In the genomic region with DNA sequence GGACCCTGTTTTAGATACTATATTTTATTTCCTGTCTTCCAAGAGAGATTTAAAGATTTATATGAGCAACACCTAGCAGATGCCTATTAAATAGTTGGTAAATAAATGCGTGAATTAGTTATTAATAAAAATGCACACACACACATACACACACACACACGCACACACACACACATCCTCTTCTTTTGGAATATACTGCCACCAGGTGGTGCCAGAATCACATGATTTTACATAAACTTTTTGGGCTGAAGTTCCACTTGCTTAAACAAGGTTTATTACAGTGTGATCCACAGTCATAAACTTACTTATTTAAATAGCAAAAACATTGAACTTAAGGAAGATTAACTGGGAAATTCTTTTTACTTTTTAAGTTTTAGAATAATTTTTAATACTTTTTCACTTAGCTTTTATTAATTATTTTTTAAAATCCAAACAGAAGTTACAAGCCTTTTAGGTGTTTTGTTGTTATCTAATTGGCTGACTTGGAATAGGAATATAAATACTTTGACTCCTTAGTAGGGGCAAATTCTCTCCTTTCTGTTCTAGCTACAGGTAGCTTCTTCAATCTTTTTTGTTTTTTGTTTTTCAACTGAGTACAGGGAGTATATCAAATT, we compare ENCODE assay signal across 8 cellular contexts. TPM values are rescaled to one million over a fixed set of nuclear protein-coding genes. Genes with fewer than 3 reads are reported as not detected.
A peak's percentile ranks its signal among the peaks of the same experiment; 100 is the strongest.
DNase-seq lines count a peak whose midpoint lies in the region; ATAC-seq, FAIRE-seq and TF ChIP-seq lines count a peak whose summit lies in the region.

No MANE protein-coding gene starts in this region.

- H3K9me3 Mint-ChIP-seq in CD4-positive, CD25-positive, alpha-beta regulatory T cell, result peaks cover 0 to 1% (median 0%) of the 10 kb centered on the region in 7 donors
- no peaks in the 10 kb centered on the region for H3K9me3 Mint-ChIP-seq in activated CD4-positive, alpha-beta memory T cell treated with anti-CD3 and anti-CD28 coated beads, Interleukin-2, amount 10 ng/mL, durations not matched to agents 7 days and 5 days

- no peaks in the 10 kb centered on the region for H3K27me3 ChIP-seq in CD4-positive, CD25-positive, alpha-beta regulatory T cell (ENCODE audit: control insufficient read depth, insufficient read depth, low read length)
- H3K27me3 ChIP-seq in psoas muscle (ENCODE audit: insufficient read depth in 3 of 3, low read length in 2 of 3), result no peaks in the 10 kb centered on the region

- FAIRE-seq in GM12892 (lab: Jason Lieb, UNC), result peak; percentile 73

- DNase-seq in CD4-positive, CD25-positive, alpha-beta regulatory T cell, result peak; percentile 46 to 82 (median 74)
- DNase-seq in GM12892 (ENCODE audit: insufficient read length) (no peak), NCI-H510A treated with DMSO at 0.1 percent for 48 hours (lab: John Stamatoyannopoulos, UW) (peak; percentile 52), fibroblast of pulmonary artery (ENCODE audit: low read depth) (peak; percentile 92), psoas muscle (no peak), D341Med (ENCODE audit: low spot score) (no peak)
- peak; percentile 58 for DNase-seq in activated CD4-positive, alpha-beta memory T cell treated with anti-CD3 and anti-CD28 coated beads, Interleukin-2, amount 10 ng/mL, durations not matched to agents 7 days and 5 days

- TF ChIP-seq CTCF in fibroblast of pulmonary artery (IDR thresholded peaks at IDR 0.05; ENCODE audit: low read length, missing control alignments) (peak; percentile 65), psoas muscle (IDR thresholded peaks at IDR 0.05) (peak; percentile 42)

- CTCF ChIA-PET in activated CD4-positive, alpha-beta memory T cell treated with anti-CD3 and anti-CD28 coated beads, Interleukin-2, amount 10 ng/mL, durations not matched to agents 7 days and 5 days (lab: Charles Lee), result interaction anchor here (0.8 kb wide), 2 partner anchors 20 to 133 kb away, joined by 3 read pairs; no protein-coding TSS in a partner anchor

- peaks cover 8% of the 10 kb centered on the region for H3K36me3 Mint-ChIP-seq in CD4-positive, CD25-positive, alpha-beta regulatory T cell
- H3K36me3 Mint-ChIP-seq in activated CD4-positive, alpha-beta memory T cell treated with anti-CD3 and anti-CD28 coated beads, Interleukin-2, amount 10 ng/mL, durations not matched to agents 7 days and 5 days (ENCODE audit: low read depth), result peaks cover 4% of the 10 kb centered on the region

- 27 to 40% (median 40%) methylated on average over 2 of the region's 2 CpGs for WGBS in psoas muscle, 3 donors

- POLR2A ChIA-PET in activated CD4-positive, alpha-beta memory T cell treated with anti-CD3 and anti-CD28 coated beads, Interleukin-2, amount 10 ng/mL, durations not matched to agents 7 days and 5 days (lab: Charles Lee), result no interaction called here

- H3K4me3 ChIP-seq in CD4-positive, CD25-positive, alpha-beta regulatory T cell (ENCODE audit: low read depth, low read length), result no peak overlapping the region
- H3K4me3 ChIP-seq in fibroblast of pulmonary artery (replicated peaks; ENCODE audit: low read depth, low read length) (no peak overlapping the region), psoas muscle (no peak overlapping the region)

- intact Hi-C loops in psoas muscle (cut with DNase I), result loop anchor here in 1 of 2 donors (2.0 to 5.0 kb wide), 2 partner anchors 980 to 1005 kb away; no protein-coding TSS in a partner anchor

- TF ChIP-seq POLR2A in GM12892 (IDR thresholded peaks at IDR 0.05; ENCODE audit: low read depth, low read length), result no peak

- H3K36me3 ChIP-seq in CD4-positive, CD25-positive, alpha-beta regulatory T cell (ENCODE audit: control insufficient read depth, insufficient read depth, low read length), result peaks cover 4% of the 10 kb centered on the region
- H3K36me3 ChIP-seq in psoas muscle (ENCODE audit: insufficient read depth in 1 of 2, low read depth in 1 of 2), result no peaks in the 10 kb centered on the region

- no peak overlapping the region for H3K27ac ChIP-seq in CD4-positive, CD25-positive, alpha-beta regulatory T cell (ENCODE audit: insufficient read depth, low read length, poor library complexity, severe bottlenecking)
- no peak overlapping the region for H3K27ac ChIP-seq in psoas muscle

- no peaks in the 10 kb centered on the region for H3K4me1 ChIP-seq in CD4-positive, CD25-positive, alpha-beta regulatory T cell (ENCODE audit: control insufficient read depth, insufficient read depth, low read length, poor library complexity, severe bottlenecking)
- no peaks in the 10 kb centered on the region for H3K4me1 ChIP-seq in psoas muscle

- no peaks in the 10 kb centered on the region for H3K27me3 Mint-ChIP-seq in CD4-positive, CD25-positive, alpha-beta regulatory T cell
- no peaks in the 10 kb centered on the region for H3K27me3 Mint-ChIP-seq in activated CD4-positive, alpha-beta memory T cell treated with anti-CD3 and anti-CD28 coated beads, Interleukin-2, amount 10 ng/mL, durations not matched to agents 7 days and 5 days

- no peaks in the 10 kb centered on the region for H3K9me3 ChIP-seq in CD4-positive, CD25-positive, alpha-beta regulatory T cell (ENCODE audit: control insufficient read depth in 2 of 2, low read length in 2 of 2)
- no peaks in the 10 kb centered on the region for H3K9me3 ChIP-seq in psoas muscle

- peak overlapping the region in 1 of 4 donors; percentile 5 for H3K4me3 Mint-ChIP-seq in CD4-positive, CD25-positive, alpha-beta regulatory T cell
- no peak overlapping the region for H3K4me3 Mint-ChIP-seq in activated CD4-positive, alpha-beta memory T cell treated with anti-CD3 and anti-CD28 coated beads, Interleukin-2, amount 10 ng/mL, durations not matched to agents 7 days and 5 days

- H3K4me1 Mint-ChIP-seq in CD4-positive, CD25-positive, alpha-beta regulatory T cell, result peaks cover 0 to 9% (median 4%) of the 10 kb centered on the region in 4 donors
- H3K4me1 Mint-ChIP-seq in activated CD4-positive, alpha-beta memory T cell treated with anti-CD3 and anti-CD28 coated beads, Interleukin-2, amount 10 ng/mL, durations not matched to agents 7 days and 5 days, result no peaks in the 10 kb centered on the region

- ATAC-seq in CD4-positive, CD25-positive, alpha-beta regulatory T cell (ENCODE audit: low read depth in 2 of 2), result peak; percentile 58
- ATAC-seq in psoas muscle (peak in 2 of 4 donors; percentile 38 to 46), GM19397 (IDR thresholded peaks at IDR 0.05; ENCODE audit: unreplicated experiment) (no peak)

- peak overlapping the region in 2 of 3 donors; percentile 41 to 67 for H3K27ac Mint-ChIP-seq in CD4-positive, CD25-positive, alpha-beta regulatory T cell
- H3K27ac Mint-ChIP-seq in activated CD4-positive, alpha-beta memory T cell treated with anti-CD3 and anti-CD28 coated beads, Interleukin-2, amount 10 ng/mL, durations not matched to agents 7 days and 5 days, result no peak overlapping the region

RNA-seq across cellular contexts. Expression of a gene that starts 17.5 kb away (rescaled TPM):
- total RNA-seq in CD4-positive, CD25-positive, alpha-beta regulatory T cell, result 40.2 TPM
- 10 to 100 TPM; 19.1 to 28.3 (median 26.3) TPM for polyA plus RNA-seq in CD4-positive, CD25-positive, alpha-beta regulatory T cell
- 19.6 TPM for polyA plus RNA-seq in GM12892 (2012; ENCODE audit: missing spikeins)
- total RNA-seq in activated CD4-positive, alpha-beta memory T cell treated with anti-CD3 and anti-CD28 coated beads, Interleukin-2, amount 10 ng/mL, durations not matched to agents 7 days and 5 days, result 10 to 100 TPM; 33.1 to 40.8 TPM
- 1 to 10 TPM; 2.2 to 7.2 (median 2.5) TPM for total RNA-seq in psoas muscle
- 1 to 10 TPM in 2 of 3 donors, under 1 TPM in 1; 0.60 to 1.4 (median 1.3) TPM for polyA plus RNA-seq in psoas muscle

RNA-seq across cellular contexts. Expression of a gene that starts 20.7 kb away (rescaled TPM):
- total RNA-seq in CD4-positive, CD25-positive, alpha-beta regulatory T cell, result 27.4 TPM
- polyA plus RNA-seq in CD4-positive, CD25-positive, alpha-beta regulatory T cell, result 1 to 10 TPM; 2.9 to 5.2 (median 3.4) TPM
- polyA plus RNA-seq in GM12892 (2012; ENCODE audit: missing spikeins), result 7.4 TPM
- total RNA-seq in activated CD4-positive, alpha-beta memory T cell treated with anti-CD3 and anti-CD28 coated beads, Interleukin-2, amount 10 ng/mL, durations not matched to agents 7 days and 5 days, result 10 to 100 TPM; 20.8 to 21.4 TPM
- 10 to 100 TPM; 14.9 to 18.7 (median 16.4) TPM for total RNA-seq in psoas muscle
- 10 to 100 TPM in 1 of 3 donors, 1 to 10 TPM in 2; 3.9 to 11.3 (median 3.9) TPM for polyA plus RNA-seq in psoas muscle

Comparison
In these comparisons a context has a peak if more than half of its experiments do, and no peak if none do; other contexts are left out.
1. DNase-seq: peak in CD4-positive, CD25-positive, alpha-beta regulatory T cell (3 of 3), NCI-H510A treated with DMSO at 0.1 percent for 48 hours (single experiment), activated CD4-positive, alpha-beta memory T cell treated with anti-CD3 and anti-CD28 coated beads, Interleukin-2, amount 10 ng/mL, durations not matched to agents 7 days and 5 days (single experiment) and fibroblast of pulmonary artery (single experiment); none in GM12892 (single experiment), psoas muscle (0 of 2) and D341Med (single experiment).